In genomic region chr1:44237721-44238457, GRCh38 we compare ENCODE assay signal across 8 cellular contexts. TPM values are rescaled to one million over a fixed set of nuclear protein-coding genes. Genes with fewer than 3 reads are reported as not detected.
DNase-seq lines count a peak whose midpoint lies in the region; ATAC-seq and TF ChIP-seq lines count a peak whose summit lies in the region.

No MANE protein-coding gene starts in this region.

- ATAC-seq in naive B cell (ENCODE audit: low read depth in 2 of 2) (peak; percentile 91 to 93), GM19463 (IDR thresholded peaks at IDR 0.05; ENCODE audit: unreplicated experiment) (no peak), HG02571 (IDR thresholded peaks at IDR 0.05; ENCODE audit: unreplicated experiment) (no peak)

- no peak overlapping the region for H3K4me2 ChIP-seq in SK-N-SH

- H3K9me3 Mint-ChIP-seq in dendritic cell treated with granulocyte-macrophage colony-stimulating factor and Interleukin-4, amounts not matched to agents 40 ng/mL and 50 ng/mL, for 4 days: no peaks in the 10 kb centered on the region
- H3K9me3 Mint-ChIP-seq in naive B cell: no peaks in the 10 kb centered on the region

- H3K4me1 Mint-ChIP-seq in dendritic cell treated with granulocyte-macrophage colony-stimulating factor and Interleukin-4, amounts not matched to agents 40 ng/mL and 50 ng/mL, for 4 days (ENCODE audit: low read depth): peaks cover 26% of the 10 kb centered on the region
- peaks cover 12 to 36% (median 16%) of the 10 kb centered on the region in 3 donors for H3K4me1 Mint-ChIP-seq in naive B cell

- peak; percentile 58 for TF ChIP-seq CTCF in cardiac muscle cell (IDR thresholded peaks at IDR 0.05; ENCODE audit: low read depth, low read length)
- peak in 1 of 2 donors; percentile 50 for TF ChIP-seq CTCF in right atrium auricular region (IDR thresholded peaks at IDR 0.05)
- TF ChIP-seq CTCF in SK-N-SH (IDR thresholded peaks at IDR 0.05): peak; percentile 42; the same call in 1 of the 2 replicates
- peak; percentile 69 to 87 (median 79) for TF ChIP-seq CTCF in transverse colon (IDR thresholded peaks at IDR 0.05)

- H3K9me2 ChIP-seq in SK-N-SH: no peaks in the 10 kb centered on the region

- POLR2A ChIA-PET in SK-N-SH (lab: Yijun Ruan, JAX): no interaction called here

- H3K4me1 ChIP-seq in cardiac muscle cell (ENCODE audit: low read depth) (peaks cover 52% of the 10 kb centered on the region), right atrium auricular region (peaks cover 0 to 29% of the 10 kb centered on the region in 2 donors), SK-N-SH (ENCODE audit: control insufficient read depth in 1 of 2, insufficient read depth in 2 of 2, low read depth in 1 of 2, low read length in 1 of 2) (peaks cover 10 to 32% of the 10 kb centered on the region in 2 experiments; a peak in 3 of 4 replicates), transverse colon (peaks cover 43 to 50% (median 45%) of the 10 kb centered on the region in 4 donors)

- TF ChIP-seq EP300 in SK-N-SH (IDR thresholded peaks at IDR 0.05; ENCODE audit: borderline replicate concordance in 1 of 2, low read depth in 1 of 2, low read length in 1 of 2): no peak
- TF ChIP-seq EP300 in transverse colon (IDR thresholded peaks at IDR 0.05; ENCODE audit: low read depth): peak; percentile 25

- H3K4me3 ChIP-seq in cardiac muscle cell: no peak overlapping the region
- H3K4me3 ChIP-seq in right atrium auricular region: no peak overlapping the region
- no peak overlapping the region for H3K4me3 ChIP-seq in SK-N-SH (ENCODE audit: low read depth in 2 of 2, low read length in 1 of 2)
- H3K4me3 ChIP-seq in transverse colon: no peak overlapping the region

- H3K27ac ChIP-seq in cardiac muscle cell (peak overlapping the region; percentile 85), right atrium auricular region (no peak overlapping the region), SK-N-SH (ENCODE audit: low read depth in 2 of 2, low read length in 1 of 2) (no peak overlapping the region), transverse colon (peak overlapping the region; percentile 71 to 89 (median 83))

- TF ChIP-seq RAD21 in SK-N-SH (IDR thresholded peaks at IDR 0.05; ENCODE audit: low read length): peak; percentile 10

- no peak overlapping the region for H2AFZ ChIP-seq in SK-N-SH (ENCODE audit: low read depth)

- no peaks in the 10 kb centered on the region for H3K27me3 Mint-ChIP-seq in dendritic cell treated with granulocyte-macrophage colony-stimulating factor and Interleukin-4, amounts not matched to agents 40 ng/mL and 50 ng/mL, for 4 days
- no peaks in the 10 kb centered on the region for H3K27me3 Mint-ChIP-seq in naive B cell

- H3K4me3 Mint-ChIP-seq in dendritic cell treated with granulocyte-macrophage colony-stimulating factor and Interleukin-4, amounts not matched to agents 40 ng/mL and 50 ng/mL, for 4 days: peak overlapping the region; percentile 28
- H3K4me3 Mint-ChIP-seq in naive B cell: peak overlapping the region in 3 of 8 donors; percentile 25 to 72 (median 30)

- intact Hi-C loops in dendritic cell treated with granulocyte-macrophage colony-stimulating factor and Interleukin-4, amounts not matched to agents 40 ng/mL and 50 ng/mL, for 4 days (cut with micrococcal nuclease): no loop called here
- intact Hi-C loops in transverse colon (cut with DNase I; ENCODE audit: low total_unique reads): no loop called here

- DNase-seq in cardiac muscle cell (ENCODE audit: low read depth in 1 of 2, low spot score in 1 of 2): peak; percentile 36 to 83
- no peak for DNase-seq in right atrium auricular region (ENCODE audit: low spot score)
- DNase-seq in SK-N-SH: peak; percentile 74
- peak; percentile 28 for DNase-seq in naive B cell
- DNase-seq in transverse colon: peak; percentile 89

- no peaks in the 10 kb centered on the region for H3F3A ChIP-seq in SK-N-SH (replicated peaks; ENCODE audit: insufficient read depth)

- in situ Hi-C loops in transverse colon (cut with MboI; ENCODE audit: low pct_ligation_motif_present in 1 of 4, low pct_unique_long_range_greater_than_20kb in 1 of 4, low sequenced_read_pairs in 3 of 4): no loop called here

- H3K27ac Mint-ChIP-seq in dendritic cell treated with granulocyte-macrophage colony-stimulating factor and Interleukin-4, amounts not matched to agents 40 ng/mL and 50 ng/mL, for 4 days: no peak overlapping the region
- H3K27ac Mint-ChIP-seq in naive B cell: no peak overlapping the region

- peaks cover 32% of the 10 kb centered on the region for H3K36me3 Mint-ChIP-seq in dendritic cell treated with granulocyte-macrophage colony-stimulating factor and Interleukin-4, amounts not matched to agents 40 ng/mL and 50 ng/mL, for 4 days (ENCODE audit: low read depth)
- peaks cover 0 to 17% of the 10 kb centered on the region in 2 donors for H3K36me3 Mint-ChIP-seq in naive B cell

- no peaks in the 10 kb centered on the region for H4K20me1 ChIP-seq in SK-N-SH (ENCODE audit: insufficient read depth)

- H3K27me3 ChIP-seq in cardiac muscle cell: no peaks in the 10 kb centered on the region
- H3K27me3 ChIP-seq in right atrium auricular region: no peaks in the 10 kb centered on the region
- H3K27me3 ChIP-seq in SK-N-SH (ENCODE audit: insufficient read depth): no peaks in the 10 kb centered on the region
- H3K27me3 ChIP-seq in transverse colon: no peaks in the 10 kb centered on the region

- 83% methylated on average over 21 of the region's 33 CpGs for WGBS in SK-N-SH (ENCODE audit: low lambda C conversion rate)
- WGBS in transverse colon (ENCODE audit: low coverage in 1 of 2), 2 donors: 0 to 32% methylated on average over 1 to 30 of the region's 33 CpGs

- no peak for TF ChIP-seq POLR2A in transverse colon (IDR thresholded peaks at IDR 0.05)

- H3K36me3 ChIP-seq in cardiac muscle cell: no peaks in the 10 kb centered on the region
- H3K36me3 ChIP-seq in right atrium auricular region: no peaks in the 10 kb centered on the region
- H3K36me3 ChIP-seq in SK-N-SH (replicated peaks in 1 of 2; ENCODE audit: control insufficient read depth in 1 of 2, insufficient read depth in 2 of 2, low read length in 1 of 2): no peaks in the 10 kb centered on the region
- no peaks in the 10 kb centered on the region for H3K36me3 ChIP-seq in transverse colon

- H3K9me3 ChIP-seq in cardiac muscle cell (ENCODE audit: low read depth) (no peaks in the 10 kb centered on the region), right atrium auricular region (no peaks in the 10 kb centered on the region), SK-N-SH (no peaks in the 10 kb centered on the region), transverse colon (no peaks in the 10 kb centered on the region)

- H3K79me2 ChIP-seq in SK-N-SH (ENCODE audit: insufficient read depth): no peaks in the 10 kb centered on the region

- CTCF ChIA-PET in SK-N-SH (lab: Yijun Ruan, JAX): interaction anchor here (0.6 to 6.2 kb wide), 12 partner anchors 8 to 157 kb away, joined by 3 to 47 read pairs (median 4); no protein-coding TSS in a partner anchor

- no peak overlapping the region for H3K9ac ChIP-seq in SK-N-SH

TF ChIP-seq in SK-N-SH, 30 proteins besides CTCF, POLR2A, EP300 and RAD21 (continues in another document):
- TF ChIP-seq FOSL2 (IDR thresholded peaks at IDR 0.05; ENCODE audit: borderline replicate concordance, low read depth): no peak
- TF ChIP-seq REST (IDR thresholded peaks at IDR 0.05; ENCODE audit: low read depth, low read length): no peak
- no peak for TF ChIP-seq MXI1 (IDR thresholded peaks at IDR 0.05; ENCODE audit: low read depth, low read length)
- no peak for TF ChIP-seq SIN3A (IDR thresholded peaks at IDR 0.05; ENCODE audit: borderline replicate concordance, low read depth, low read length)
- TF ChIP-seq GABPA (IDR thresholded peaks at IDR 0.05; ENCODE audit: low read depth): no peak
- TF ChIP-seq USF2 (IDR thresholded peaks at IDR 0.05; ENCODE audit: borderline replicate concordance, low read depth, low read length): no peak
- TF ChIP-seq FOXM1 (IDR thresholded peaks at IDR 0.05; ENCODE audit: low read depth): no peak

RNA-seq across cellular contexts. Expression of gene DMAP1, which starts 24.6 kb away (rescaled TPM):
- total RNA-seq in cardiac muscle cell (49.5 and 93.3 TPM in 2 replicates), right atrium auricular region (10 to 100 TPM; 23.0 to 32.1 TPM), transverse colon (100 to 1,000 TPM in 2 of 4 donors, 10 to 100 TPM in 2; 57.8 to 130 (median 93.6) TPM)
- polyA plus RNA-seq in cardiac muscle cell (77.5 and 84.1 TPM in 2 replicates), SK-N-SH (2012; rRNA removed) (54.3 and 59.6 TPM in 2 replicates), naive B cell (ENCODE audit: low read depth in 6 of 6) (10 to 100 TPM; 22.8 to 38.3 (median 33.8) TPM)
- 21.6 and 27.8 TPM in 2 replicates for polyA plus RNA-seq in SK-N-SH (2012; cell fraction: cytosol; rRNA removed)
- 187 and 249 TPM in 2 replicates for polyA plus RNA-seq in SK-N-SH (2012; cell fraction: nucleus; rRNA removed)

Comparison
In these comparisons a context has a peak if more than half of its experiments do, and no peak if none do; other contexts are left out.
1. H3K27ac ChIP-seq: peak in cardiac muscle cell (single experiment) and transverse colon (4 of 4); none in right atrium auricular region (0 of 2) and SK-N-SH (0 of 2).
2. ATAC-seq: peak in naive B cell (2 of 2); none in GM19463 (single experiment) and HG02571 (single experiment).